Comparison of ENCODE assay signal across 8 cellular contexts in the genomic region with DNA sequence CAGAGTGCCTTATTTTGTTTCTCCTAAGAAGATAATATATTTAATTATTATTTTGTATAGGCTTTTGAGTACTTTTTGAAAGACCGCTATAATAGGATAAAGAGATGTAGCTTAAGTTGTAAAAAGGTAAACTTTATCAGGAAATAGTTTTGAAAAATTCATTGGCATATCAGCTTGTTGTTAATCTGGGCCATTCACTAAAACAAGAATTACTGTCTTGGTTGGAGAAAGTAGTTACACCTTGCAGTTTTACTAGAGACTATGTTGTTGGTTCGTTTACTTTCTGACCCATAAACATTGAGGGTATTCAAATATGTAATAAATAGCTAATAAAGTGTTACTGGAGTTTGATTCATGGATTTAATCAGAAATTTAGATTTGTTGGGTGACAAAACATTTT. TPM values are rescaled to one million over a fixed set of nuclear protein-coding genes. Genes with fewer than 3 reads are reported as not detected.
DNase-seq lines count a peak whose midpoint lies in the region; TF ChIP-seq lines count a peak whose summit lies in the region.

No MANE protein-coding gene starts in this region.

- CTCF ChIA-PET in CD4-positive, alpha-beta memory T cell (lab: Charles Lee; ENCODE audit: partially characterized antibody) = interaction anchor here (0.8 to 2.4 kb wide), 3 partner anchors 12 to 239 kb away, joined by 3 to 16 read pairs (median 6); no protein-coding TSS in a partner anchor

- no peak for DNase-seq in CD4-positive, alpha-beta memory T cell
- DNase-seq in NB4 (ENCODE audit: low read depth) (no peak), T-helper 9 cell (no peak), epidermal melanocyte (ENCODE audit: insufficient read length, low spot score) (no peak), A172 (ENCODE audit: low spot score) (no peak)
- DNase-seq in activated CD4-positive, alpha-beta T cell treated with anti-CD3 and anti-CD28 coated beads for 1 hour = no peak

- no peak overlapping the region for H3K27ac ChIP-seq in CD4-positive, alpha-beta memory T cell (ENCODE audit: low read depth, low read length)

- H3K4me3 Mint-ChIP-seq in CD4-positive, alpha-beta memory T cell = peak overlapping the region; percentile 50 to 98 (median 90)
- H3K4me3 Mint-ChIP-seq in dendritic cell treated with granulocyte-macrophage colony-stimulating factor and Interleukin-4, amounts not matched to agents 40 ng/mL and 50 ng/mL, for 4 days = peak overlapping the region; percentile 32

- peak overlapping the region in 3 of 7 donors; percentile 3 to 30 (median 15) for H3K27ac Mint-ChIP-seq in CD4-positive, alpha-beta memory T cell
- H3K27ac Mint-ChIP-seq in dendritic cell treated with granulocyte-macrophage colony-stimulating factor and Interleukin-4, amounts not matched to agents 40 ng/mL and 50 ng/mL, for 4 days = no peak overlapping the region

- H3K4me1 ChIP-seq in CD4-positive, alpha-beta memory T cell (ENCODE audit: insufficient read depth, low read length) = peaks cover 66% of the 10 kb centered on the region
- peaks cover 26% of the 10 kb centered on the region for H3K4me1 ChIP-seq in neuron (ENCODE audit: insufficient read depth, low read length)

- peaks cover 8 to 40% of the 10 kb centered on the region in 2 donors for H3K36me3 Mint-ChIP-seq in CD4-positive, alpha-beta memory T cell
- peaks cover 34% of the 10 kb centered on the region for H3K36me3 Mint-ChIP-seq in dendritic cell treated with granulocyte-macrophage colony-stimulating factor and Interleukin-4, amounts not matched to agents 40 ng/mL and 50 ng/mL, for 4 days (ENCODE audit: low read depth)

- TF ChIP-seq CTCF in NB4 (IDR thresholded peaks at IDR 0.05; ENCODE audit: low read depth, low read length) = no peak

- POLR2A ChIA-PET in CD4-positive, alpha-beta memory T cell (lab: Charles Lee; ENCODE audit: partially characterized antibody) = interaction anchor here (4.0 kb wide), 1 partner anchor 32 kb away, joined by 54 read pairs; a partner anchor contains a TSS

- no peaks in the 10 kb centered on the region for H3K36me3 ChIP-seq in CD4-positive, alpha-beta memory T cell (ENCODE audit: insufficient read depth, low read length)
- peaks cover 40% of the 10 kb centered on the region for H3K36me3 ChIP-seq in neuron (ENCODE audit: insufficient read depth, low read length)

- intact Hi-C loops in CD4-positive, alpha-beta memory T cell (cut with micrococcal nuclease) = no loop called here
- intact Hi-C loops in dendritic cell treated with granulocyte-macrophage colony-stimulating factor and Interleukin-4, amounts not matched to agents 40 ng/mL and 50 ng/mL, for 4 days (cut with micrococcal nuclease) = no loop called here

- no peak overlapping the region for H2AFZ ChIP-seq in neuron (ENCODE audit: low read depth, low read length)

- no peaks in the 10 kb centered on the region for H3K27me3 ChIP-seq in CD4-positive, alpha-beta memory T cell (ENCODE audit: insufficient read depth, low read length)
- H3K27me3 ChIP-seq in neuron (ENCODE audit: insufficient read depth, low read length) = no peaks in the 10 kb centered on the region

- no peaks in the 10 kb centered on the region for H3K27me3 Mint-ChIP-seq in CD4-positive, alpha-beta memory T cell
- no peaks in the 10 kb centered on the region for H3K27me3 Mint-ChIP-seq in dendritic cell treated with granulocyte-macrophage colony-stimulating factor and Interleukin-4, amounts not matched to agents 40 ng/mL and 50 ng/mL, for 4 days

- H3K9me3 ChIP-seq in CD4-positive, alpha-beta memory T cell (ENCODE audit: control insufficient read depth in 1 of 2, low read length in 2 of 2) = no peaks in the 10 kb centered on the region
- H3K9me3 ChIP-seq in neuron (ENCODE audit: low read length) = no peaks in the 10 kb centered on the region

- TF ChIP-seq POLR2A in NB4 (IDR thresholded peaks at IDR 0.05; ENCODE audit: extremely low read depth, insufficient read length) = no peak

- peaks cover 36 to 71% (median 52%) of the 10 kb centered on the region in 4 donors for H3K4me1 Mint-ChIP-seq in CD4-positive, alpha-beta memory T cell
- H3K4me1 Mint-ChIP-seq in dendritic cell treated with granulocyte-macrophage colony-stimulating factor and Interleukin-4, amounts not matched to agents 40 ng/mL and 50 ng/mL, for 4 days (ENCODE audit: low read depth) = peaks cover 29% of the 10 kb centered on the region

- H3K4me3 ChIP-seq in CD4-positive, alpha-beta memory T cell (ENCODE audit: low read length in 2 of 2) = no peak overlapping the region
- H3K4me3 ChIP-seq in NB4 (ENCODE audit: low read depth, low read length) = peak overlapping the region; percentile 98
- H3K4me3 ChIP-seq in neuron (ENCODE audit: low read length) = peak overlapping the region; percentile 94

- H3K9me3 Mint-ChIP-seq in CD4-positive, alpha-beta memory T cell = peaks cover 0 to 2% (median 0%) of the 10 kb centered on the region in 8 donors
- no peaks in the 10 kb centered on the region for H3K9me3 Mint-ChIP-seq in dendritic cell treated with granulocyte-macrophage colony-stimulating factor and Interleukin-4, amounts not matched to agents 40 ng/mL and 50 ng/mL, for 4 days

RNA-seq across cellular contexts. Expression of a gene that starts 33.7 kb away (rescaled TPM):
- total RNA-seq in CD4-positive, alpha-beta memory T cell = 10 to 100 TPM; 86.2 to 86.4 TPM
- 10 to 100 TPM; 46.6 to 47.5 TPM for polyA plus RNA-seq in CD4-positive, alpha-beta memory T cell
- total RNA-seq in A172 (2014; rRNA removed; shearing (Covaris generic)) = 207 and 347 TPM in 2 replicates

Comparison
In these comparisons a context has a peak if more than half of its experiments do, and no peak if none do; other contexts are left out.
1. H3K4me3 ChIP-seq: peak in NB4 (single experiment) and neuron (single experiment); none in CD4-positive, alpha-beta memory T cell (0 of 2).